In genomic region chr12:48512855-48513254, GRCh38 we compare ENCODE assay signal across 13 cellular contexts. TPM values are rescaled to one million over a fixed set of nuclear protein-coding genes. Genes with fewer than 3 reads are reported as not detected.
DNase-seq lines count a peak whose midpoint lies in the region; ATAC-seq and TF ChIP-seq lines count a peak whose summit lies in the region.
"Had no signal": no experiment of that assay in that cellular context is flagged by ENCODE, and none has a peak within 500 bp of the region (broad histone marks: within the 10 kb centered on the region; RNA-seq: fewer than 3 reads in every experiment).

No MANE protein-coding gene starts in this region.

- H3K36me3 Mint-ChIP-seq in activated T-helper 17 cell treated with anti-CD3 and anti-CD28 coated beads, Interleukin-2, amount 50 U/mL, for 72 hours (ENCODE audit: low read depth): no peaks in the 10 kb centered on the region

- H3K27me3 ChIP-seq in BE2C: peaks cover 6% of the 10 kb centered on the region; the same call in 1 of the 2 replicates

- peak overlapping the region; percentile 13 for H3K27ac Mint-ChIP-seq in activated T-helper 17 cell treated with anti-CD3 and anti-CD28 coated beads, Interleukin-2, amount 50 U/mL, for 72 hours
- H3K27ac Mint-ChIP-seq: nephron had no signal

- H3K4me3 ChIP-seq in BE2C (ENCODE audit: low read depth, low read length): no peak overlapping the region
- H3K4me3 ChIP-seq: smooth muscle cell had no signal

- H3K4me1 ChIP-seq in BE2C: no peaks in the 10 kb centered on the region

- no peak for DNase-seq in NCI-H1417 (lab: John Stamatoyannopoulos, UW)
- DNase-seq in NCI-H2107 treated with DMSO at 0.1 percent for 48 hours (lab: John Stamatoyannopoulos, UW; ENCODE audit: unreplicated experiment): no peak
- no peak for DNase-seq in BE2C
- DNase-seq: Calu3, foreskin melanocyte, NCI-H187, T-helper 9 cell had no signal

- no peak overlapping the region for H3K4me3 Mint-ChIP-seq in activated T-helper 17 cell treated with anti-CD3 and anti-CD28 coated beads, Interleukin-2, amount 50 U/mL, for 72 hours
- H3K4me3 Mint-ChIP-seq: nephron had no signal

- peaks cover 9% of the 10 kb centered on the region for H3K27me3 Mint-ChIP-seq in activated T-helper 17 cell treated with anti-CD3 and anti-CD28 coated beads, Interleukin-2, amount 50 U/mL, for 72 hours

- no peak for TF ChIP-seq CTCF in BE2C (IDR thresholded peaks at IDR 0.05; ENCODE audit: low read depth, low read length)

- no peaks in the 10 kb centered on the region for H3K36me3 ChIP-seq in BE2C

- no peaks in the 10 kb centered on the region for H3K9me3 ChIP-seq in BE2C

- ATAC-seq in GM18519 (IDR thresholded peaks at IDR 0.05; ENCODE audit: low FRiP score, unreplicated experiment) (peak; percentile 67), GM19463 (IDR thresholded peaks at IDR 0.05; ENCODE audit: unreplicated experiment) (peak; percentile 96), HG02938 (IDR thresholded peaks at IDR 0.05; ENCODE audit: unreplicated experiment) (peak; percentile 90)
- ATAC-seq in activated T-helper 17 cell treated with anti-CD3 and anti-CD28 coated beads, Interleukin-2, amount 50 U/mL, for 72 hours (replicated peaks): peak; percentile 98

- H3K4me1 Mint-ChIP-seq in activated T-helper 17 cell treated with anti-CD3 and anti-CD28 coated beads, Interleukin-2, amount 50 U/mL, for 72 hours: peaks cover 5% of the 10 kb centered on the region
- H3K4me1 Mint-ChIP-seq: nephron had no signal

- H3K9me3 Mint-ChIP-seq in activated T-helper 17 cell treated with anti-CD3 and anti-CD28 coated beads, Interleukin-2, amount 50 U/mL, for 72 hours: no peaks in the 10 kb centered on the region

RNA-seq across cellular contexts. Expression of gene OR8S1, which starts 12.6 kb away (rescaled TPM):
- not detected for total RNA-seq in activated T-helper 17 cell treated with anti-CD3 and anti-CD28 coated beads, Interleukin-2, amount 50 U/mL, for 72 hours
- polyA plus RNA-seq in BE2C (2012; ENCODE audit: insufficient read depth, insufficient read length, low read depth): not detected
- total RNA-seq: Calu3, smooth muscle cell had no signal
- polyA plus RNA-seq: smooth muscle cell had no signal

RNA-seq across cellular contexts. Expression of gene C12orf54, which starts 30.6 kb away (rescaled TPM):
- not detected for total RNA-seq in activated T-helper 17 cell treated with anti-CD3 and anti-CD28 coated beads, Interleukin-2, amount 50 U/mL, for 72 hours
- polyA plus RNA-seq in BE2C (2012; ENCODE audit: insufficient read depth, insufficient read length, low read depth): not detected
- total RNA-seq: Calu3 had no signal

RNA-seq across cellular contexts. Expression of gene ANP32D, which starts 40.5 kb away (rescaled TPM):
- not detected for total RNA-seq in activated T-helper 17 cell treated with anti-CD3 and anti-CD28 coated beads, Interleukin-2, amount 50 U/mL, for 72 hours
- not detected for polyA plus RNA-seq in BE2C (2012; ENCODE audit: insufficient read depth, insufficient read length, low read depth)
- total RNA-seq: Calu3, smooth muscle cell had no signal
- polyA plus RNA-seq: smooth muscle cell had no signal

RNA-seq across cellular contexts. Expression of gene LALBA, which starts 57.0 kb away (rescaled TPM):
- not detected for total RNA-seq in activated T-helper 17 cell treated with anti-CD3 and anti-CD28 coated beads, Interleukin-2, amount 50 U/mL, for 72 hours
- polyA plus RNA-seq in BE2C (2012; ENCODE audit: insufficient read depth, insufficient read length, low read depth): not detected
- total RNA-seq: Calu3, smooth muscle cell had no signal
- polyA plus RNA-seq: smooth muscle cell had no signal
